Comparison of ENCODE assay signal across 29 cellular contexts in the genomic region with DNA sequence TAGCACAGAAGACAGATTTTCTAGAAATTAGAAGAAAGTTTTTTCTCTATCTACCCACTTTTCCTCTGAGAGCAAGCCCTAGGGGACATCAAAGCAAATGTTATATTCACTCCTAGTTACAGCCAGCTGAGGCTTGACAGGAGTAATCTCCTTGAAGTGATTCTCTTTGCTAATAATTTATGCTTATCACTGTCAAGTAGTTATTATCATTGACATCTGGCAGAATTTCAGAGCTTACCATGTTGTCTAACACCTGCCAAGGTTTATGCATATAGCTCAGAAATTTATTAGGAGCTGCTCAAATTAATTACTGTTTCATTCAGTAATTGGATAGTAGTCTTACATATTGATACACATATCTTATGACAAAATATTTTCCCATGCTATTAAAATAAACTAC.
"Had no signal": no experiment of that assay in that cellular context is flagged by ENCODE, and none has a peak within 500 bp of the region (broad histone marks: within the 10 kb centered on the region; RNA-seq: fewer than 3 reads in every experiment).

No MANE protein-coding gene starts in this region.

- H3K36me3 ChIP-seq: brain microvascular endothelial cell, MG63, SJSA1 had no signal

- FAIRE-seq: TTC549 had no signal

- H3K27ac ChIP-seq: brain microvascular endothelial cell, coronary artery, SJSA1 had no signal

- H3K27me3 ChIP-seq: brain microvascular endothelial cell, MG63, SJSA1 had no signal

- H3K4me1 ChIP-seq: SJSA1 had no signal

- ATAC-seq: activated CD8-positive, alpha-beta T cell treated with anti-CD3 and anti-CD28 coated beads for 36 hours; activated T-cell treated with anti-CD3 and anti-CD28 coated beads, Interleukin-2, amount 50 U/mL, for 72 hours; activated T-helper 17 cell treated with anti-CD3 and anti-CD28 coated beads, Interleukin-2, amount 50 U/mL, for 72 hours; Panc1 had no signal

- H3K9me3 ChIP-seq: MG63, SJSA1, SK-N-SH had no signal

- H3K4me3 ChIP-seq: coronary artery, MG63, SJSA1 had no signal

- DNase-seq: activated CD4-positive, alpha-beta T cell treated with anti-CD3 and anti-CD28 coated beads, Interleukin-2, amount 10 ng/mL, durations not matched to agents 24 days and 14 days; activated CD4-positive, alpha-beta T cell treated with anti-CD3 and anti-CD28 coated beads, Interleukin-2, amount 50 U/mL, for 4 hours; activated CD8-positive, alpha-beta T cell treated with anti-CD3 and anti-CD28 coated beads for 36 hours; activated effector memory CD4-positive, alpha-beta T cell treated with anti-CD3 and anti-CD28 coated beads, Interleukin-2, amount 50 U/mL, for 16 hours; activated naive CD4-positive, alpha-beta T cell; activated naive CD4-positive, alpha-beta T cell treated with anti-CD3 and anti-CD28 coated beads, Interleukin-2, amount 50 U/mL, for 16 hours; activated naive CD8-positive, alpha-beta T cell treated with anti-CD3 and anti-CD28 coated beads for 36 hours; activated T-cell treated with anti-CD3 and anti-CD28 coated beads, Interleukin-2, amount 50 U/mL, for 1 hour; activated T-cell treated with anti-CD3 and anti-CD28 coated beads, Interleukin-2, amount 50 U/mL, for 72 hours; amniotic stem cell; aorta; brain microvascular endothelial cell; Kasumi-1; KG1; MG63; NCI-H1092; NCI-H146; NCI-H187; NCI-H2029 treated with DMSO at 0.1 percent for 48 hours; NCI-H2107; NCI-H510A; RPMI8226; SHP77 treated with DMSO at 0.1 percent for 48 hours; SK-N-SH had no signal
